Comparison of ENCODE assay signal across 27 cellular contexts in genomic region chr22:20135846-20136602, GRCh38. TPM values are rescaled to one million over a fixed set of nuclear protein-coding genes. Genes with fewer than 3 reads are reported as not detected.
A peak's percentile ranks its signal among the peaks of the same experiment; 100 is the strongest.
DNase-seq lines count a peak whose midpoint lies in the region; ATAC-seq and TF ChIP-seq lines count a peak whose summit lies in the region.
"Had no signal": no experiment of that assay in that cellular context is flagged by ENCODE, and none has a peak within 500 bp of the region (broad histone marks: within the 10 kb centered on the region; RNA-seq: fewer than 3 reads in every experiment).

No MANE protein-coding gene starts in this region.

- intact Hi-C loops in dorsolateral prefrontal cortex (cut with DNase I) = no loop called here

- no peaks in the 10 kb centered on the region for H3K36me3 Mint-ChIP-seq in neural progenitor cell
- H3K36me3 Mint-ChIP-seq: IgD-negative memory B cell; natural killer cell treated with Interleukin-12 subunit alpha and Interleukin-12 subunit beta and Interleukin-15 and Interleukin-18, amount 100 ng/mL, for 72 hours had no signal

- H3K9ac ChIP-seq in DND-41 (ENCODE audit: low read depth, low read length) = no peak overlapping the region
- peak overlapping the region; percentile 11; the same call in 1 of the 2 replicates for H3K9ac ChIP-seq in OCI-LY1 (ENCODE audit: low read length)
- H3K9ac ChIP-seq in stomach smooth muscle (ENCODE audit: low read length in 2 of 2) = peak overlapping the region; percentile 13 to 32
- no peak overlapping the region for H3K9ac ChIP-seq in neural progenitor cell

- no peak for ATAC-seq in DND-41 (ENCODE audit: insufficient read depth, low read depth)
- no peak for ATAC-seq in GM21515 (IDR thresholded peaks at IDR 0.05; ENCODE audit: unreplicated experiment)
- ATAC-seq in HG03439 (IDR thresholded peaks at IDR 0.05; ENCODE audit: unreplicated experiment) = no peak
- ATAC-seq: activated CD8-positive, alpha-beta T cell treated with anti-CD3 and anti-CD28 coated beads, Interleukin-2, amount 10 ng/mL, durations not matched to agents 7 days and 5 days; GM23338; mucosa of descending colon; natural killer cell treated with Interleukin-12 subunit alpha and Interleukin-12 subunit beta and Interleukin-15 and Interleukin-18, amount 100 ng/mL, for 72 hours; pancreas; upper lobe of right lung had no signal

- no peaks in the 10 kb centered on the region for H3K9me2 ChIP-seq in OCI-LY1 (ENCODE audit: low read depth, low read length)

- H3K4me3 ChIP-seq in DND-41 (ENCODE audit: low read depth in 1 of 2, low read length in 2 of 2) (no peak overlapping the region), OCI-LY1 (ENCODE audit: low read depth, low read length, poor library complexity, severe bottlenecking) (no peak overlapping the region), dorsolateral prefrontal cortex (peak overlapping the region in 22 of 59 donors; percentile 1 to 33 (median 20)), stomach smooth muscle (ENCODE audit: low read length in 2 of 2) (peak overlapping the region; percentile 29 to 33), neural progenitor cell (no peak overlapping the region)
- H3K4me3 ChIP-seq: GM23338, lung, mucosa of descending colon, pancreas, smooth muscle cell, upper lobe of right lung had no signal

- H3K9me3 Mint-ChIP-seq in neural progenitor cell = no peaks in the 10 kb centered on the region
- H3K9me3 Mint-ChIP-seq: activated naive CD8-positive, alpha-beta T cell treated with anti-CD3 and anti-CD28 coated beads for 36 hours; GM23338; IgD-negative memory B cell; natural killer cell treated with Interleukin-12 subunit alpha and Interleukin-12 subunit beta and Interleukin-15 and Interleukin-18, amount 100 ng/mL, for 72 hours had no signal

- H2AFZ ChIP-seq in DND-41 (ENCODE audit: low read depth, low read length) = no peak overlapping the region
- H2AFZ ChIP-seq in OCI-LY1 (ENCODE audit: low read length) = no peak overlapping the region
- H2AFZ ChIP-seq in neural progenitor cell (replicated peaks) = no peak overlapping the region
- H2AFZ ChIP-seq: GM23338 had no signal

- peaks cover 60% of the 10 kb centered on the region for H3K79me2 ChIP-seq in DND-41 (ENCODE audit: insufficient read depth, low read length)
- H3K79me2 ChIP-seq in OCI-LY1 (ENCODE audit: insufficient read depth, low read length) = no peaks in the 10 kb centered on the region
- H3K79me2 ChIP-seq in neural progenitor cell (ENCODE audit: low read depth) = peaks cover 14% of the 10 kb centered on the region

- no peak overlapping the region for H3K27ac Mint-ChIP-seq in neural progenitor cell
- H3K27ac Mint-ChIP-seq: activated CD8-positive, alpha-beta T cell treated with anti-CD3 and anti-CD28 coated beads, Interleukin-2, amount 10 ng/mL, durations not matched to agents 7 days and 5 days; activated naive CD8-positive, alpha-beta T cell treated with anti-CD3 and anti-CD28 coated beads for 36 hours; GM23338; natural killer cell treated with Interleukin-12 subunit alpha and Interleukin-12 subunit beta and Interleukin-15 and Interleukin-18, amount 100 ng/mL, for 72 hours had no signal

- H3K4me1 Mint-ChIP-seq in neural progenitor cell = peaks cover 12% of the 10 kb centered on the region

- H4K20me1 ChIP-seq in DND-41 (ENCODE audit: insufficient read depth, low read length) (peaks cover 62% of the 10 kb centered on the region), OCI-LY1 (ENCODE audit: insufficient read depth, low read length) (no peaks in the 10 kb centered on the region), neural progenitor cell (ENCODE audit: low read depth) (peaks cover 70% of the 10 kb centered on the region)

- 0 out of 2 replicates have a peak overlapping the region, but pooled peaks have one; percentile 2 for H3K4me2 ChIP-seq in DND-41 (ENCODE audit: insufficient read depth, low read length)
- H3K4me2 ChIP-seq in OCI-LY1 (ENCODE audit: low read length) = peak overlapping the region; percentile 43
- no peak overlapping the region for H3K4me2 ChIP-seq in neural progenitor cell
- H3K4me2 ChIP-seq: GM23338 had no signal

- peaks cover 2% of the 10 kb centered on the region for H3K27me3 Mint-ChIP-seq in neural progenitor cell (ENCODE audit: insufficient read depth, low read depth)
- H3K27me3 Mint-ChIP-seq: activated naive CD8-positive, alpha-beta T cell treated with anti-CD3 and anti-CD28 coated beads for 36 hours; IgD-negative memory B cell; natural killer cell treated with Interleukin-12 subunit alpha and Interleukin-12 subunit beta and Interleukin-15 and Interleukin-18, amount 100 ng/mL, for 72 hours had no signal

- H3K9me3 ChIP-seq in DND-41 (ENCODE audit: insufficient read depth, low read length, severe bottlenecking) (no peaks in the 10 kb centered on the region), OCI-LY1 (ENCODE audit: low read length) (no peaks in the 10 kb centered on the region), stomach smooth muscle (ENCODE audit: control insufficient read depth in 2 of 2, low read length in 2 of 2) (no peaks in the 10 kb centered on the region), neural progenitor cell (ENCODE audit: low read depth) (no peaks in the 10 kb centered on the region)
- H3K9me3 ChIP-seq: mucosa of descending colon, pancreas, upper lobe of right lung had no signal

- H3K4me1 ChIP-seq in DND-41 (ENCODE audit: insufficient read depth, low read length) (peaks cover 27% of the 10 kb centered on the region), OCI-LY1 (ENCODE audit: insufficient read depth, low read length, severe bottlenecking) (peaks cover 21% of the 10 kb centered on the region), stomach smooth muscle (ENCODE audit: control insufficient read depth, insufficient read depth, low read length) (peaks cover 62% of the 10 kb centered on the region), neural progenitor cell (peaks cover 8% of the 10 kb centered on the region)

- H3K27ac ChIP-seq in DND-41 (ENCODE audit: low read length) (no peak overlapping the region), OCI-LY1 (ENCODE audit: low read depth, low read length, poor library complexity, severe bottlenecking) (peak overlapping the region; percentile 82), dorsolateral prefrontal cortex (peak overlapping the region in 56 of 59 donors; percentile 14 to 93 (median 78)), stomach smooth muscle (ENCODE audit: low read length) (no peak overlapping the region), neural progenitor cell (no peak overlapping the region)
- H3K27ac ChIP-seq: pancreas, upper lobe of right lung had no signal

- no peak overlapping the region for H3K4me3 Mint-ChIP-seq in neural progenitor cell
- H3K4me3 Mint-ChIP-seq: activated CD8-positive, alpha-beta T cell treated with anti-CD3 and anti-CD28 coated beads, Interleukin-2, amount 10 ng/mL, durations not matched to agents 7 days and 5 days; activated naive CD8-positive, alpha-beta T cell treated with anti-CD3 and anti-CD28 coated beads for 36 hours; GM23338; natural killer cell treated with Interleukin-12 subunit alpha and Interleukin-12 subunit beta and Interleukin-15 and Interleukin-18, amount 100 ng/mL, for 72 hours had no signal

- no peak for DNase-seq in DND-41
- DNase-seq in dorsolateral prefrontal cortex = no peak
- DNase-seq in neural progenitor cell (ENCODE audit: low spot score) = no peak
- DNase-seq: activated CD8-positive, alpha-beta T cell treated with anti-CD3 and anti-CD28 coated beads, Interleukin-2, amount 10 ng/mL, durations not matched to agents 7 days and 5 days; activated effector memory CD4-positive, alpha-beta T cell treated with Interleukin-2 at 50 U/mL for 16 hours; activated naive CD8-positive, alpha-beta T cell treated with anti-CD3 and anti-CD28 coated beads for 36 hours; activated T-cell treated with anti-CD3 and anti-CD28 coated beads for 4 hours; kidney; mucosa of descending colon; NCI-H1092; NCI-H2029; NCI-H69; pancreas; retina; stimulated activated CD4-positive, alpha-beta T cell treated with anti-CD3 and anti-CD28 coated beads, Interleukin-1b, Interleukin-23, amount 100 ng/mL, for 48 hours; upper lobe of right lung had no signal

- H3F3A ChIP-seq in OCI-LY1 (ENCODE audit: insufficient read depth, low read length) (no peaks in the 10 kb centered on the region), neural progenitor cell (ENCODE audit: low read depth) (peaks cover 3% of the 10 kb centered on the region)

- TF ChIP-seq CTCF in DND-41 (IDR thresholded peaks at IDR 0.05; ENCODE audit: borderline replicate concordance, extremely low read depth, low read length, poor library complexity, severe bottlenecking) (no peak), OCI-LY1 (IDR thresholded peaks at IDR 0.05; ENCODE audit: low read length) (no peak), dorsolateral prefrontal cortex (IDR thresholded peaks at IDR 0.05 in 54 of 56, conservative IDR thresholded peaks at IDR 0.05 in 2 of 56; ENCODE audit: low read depth in 1 of 56, partially characterized antibody in 56 of 56) (no peak), neural progenitor cell (IDR thresholded peaks at IDR 0.05) (no peak)

- no peaks in the 10 kb centered on the region for H3K27me3 ChIP-seq in DND-41 (ENCODE audit: insufficient read depth, low read length, poor library complexity)
- no peaks in the 10 kb centered on the region for H3K27me3 ChIP-seq in OCI-LY1 (ENCODE audit: insufficient read depth, low read length)
- no peaks in the 10 kb centered on the region for H3K27me3 ChIP-seq in dorsolateral prefrontal cortex
- no peaks in the 10 kb centered on the region for H3K27me3 ChIP-seq in stomach smooth muscle (ENCODE audit: control insufficient read depth in 1 of 2, insufficient read depth in 2 of 2, low read length in 2 of 2)
- no peaks in the 10 kb centered on the region for H3K27me3 ChIP-seq in neural progenitor cell
- H3K27me3 ChIP-seq: pancreas, upper lobe of right lung had no signal

- H3K36me3 ChIP-seq in DND-41 (ENCODE audit: insufficient read depth, low read length) (peaks cover 17% of the 10 kb centered on the region), OCI-LY1 (ENCODE audit: insufficient read depth, low read length) (no peaks in the 10 kb centered on the region), stomach smooth muscle (ENCODE audit: control insufficient read depth in 2 of 2, insufficient read depth in 2 of 2, low read length in 2 of 2) (peaks cover 0 to 3% of the 10 kb centered on the region in 2 donors), neural progenitor cell (no peaks in the 10 kb centered on the region)
- H3K36me3 ChIP-seq: pancreas, upper lobe of right lung had no signal

RNA-seq across cellular contexts. Expression of gene ZDHHC8, which starts 4.4 kb away (rescaled TPM):
- total RNA-seq in dorsolateral prefrontal cortex (100 to 1,000 TPM in 37 of 120 experiments, 10 to 100 TPM in 83; 72.3 to 140 (median 93.7) TPM), neural progenitor cell (ENCODE audit: low replicate concordance) (7.1 and 11.4 TPM in 2 replicates)

RNA-seq across cellular contexts. Expression of gene CCDC188, which starts 14.8 kb away (rescaled TPM):
- total RNA-seq in dorsolateral prefrontal cortex (1 to 10 TPM in 57 of 120 experiments, under 1 TPM in 51, not detected in 12; 0.26 to 4.4 (median 1.0) TPM), neural progenitor cell (ENCODE audit: low replicate concordance) (not detected in 2 replicates)
- total RNA-seq: activated CD8-positive, alpha-beta T cell treated with anti-CD3 and anti-CD28 coated beads, Interleukin-2, amount 10 ng/mL, durations not matched to agents 7 days and 5 days; activated naive CD8-positive, alpha-beta T cell treated with anti-CD3 and anti-CD28 coated beads for 36 hours; GM23338; SK-MEL-5; smooth muscle cell; T-helper 1 cell treated with Interleukin-12 subunit alpha and Interleukin-12 subunit beta and Interleukin-4 antibody, amounts not matched to agents 30 ng/mL and 1 ng/mL, for 36 hours had no signal

RNA-seq across cellular contexts. Expression of gene TRMT2A, which starts 19.0 kb away (rescaled TPM):
- total RNA-seq in dorsolateral prefrontal cortex = 10 to 100 TPM; 33.1 to 73.3 (median 50.4) TPM
- total RNA-seq in neural progenitor cell (ENCODE audit: low replicate concordance) = 24.3 and 39.7 TPM in 2 replicates

RNA-seq across cellular contexts. Expression of gene RANBP1, which starts 20.1 kb away (rescaled TPM):
- total RNA-seq in dorsolateral prefrontal cortex = 100 to 1,000 TPM in 20 of 120 experiments, 10 to 100 TPM in 100; 46.3 to 128 (median 87.9) TPM
- 874 and 918 TPM in 2 replicates for total RNA-seq in neural progenitor cell (ENCODE audit: low replicate concordance)

RNA-seq across cellular contexts. Expression of gene DGCR8, which starts 56.0 kb away (rescaled TPM):
- total RNA-seq in dorsolateral prefrontal cortex (10 to 100 TPM; 27.2 to 57.7 (median 37.4) TPM), neural progenitor cell (ENCODE audit: low replicate concordance) (29.1 and 39.7 TPM in 2 replicates)

Comparison
In these comparisons a context has a peak if more than half of its experiments do, and no peak if none do; other contexts are left out.
1. H3K27ac ChIP-seq: peak in OCI-LY1 (single experiment) and dorsolateral prefrontal cortex (56 of 59); none in DND-41 (single experiment), stomach smooth muscle (single experiment) and neural progenitor cell (single experiment).
2. H3K4me3 ChIP-seq: peak in stomach smooth muscle (2 of 2); none in DND-41 (0 of 2), OCI-LY1 (single experiment) and neural progenitor cell (single experiment).
3. H3K9ac ChIP-seq: peak in OCI-LY1 (single experiment) and stomach smooth muscle (2 of 2); none in DND-41 (single experiment) and neural progenitor cell (single experiment).